In genomic region chr17:27805520-27806146, GRCh38 we compare ENCODE assay signal across 8 cellular contexts. TPM values are rescaled to one million over a fixed set of nuclear protein-coding genes. Genes with fewer than 3 reads are reported as not detected.
DNase-seq lines count a peak whose midpoint lies in the region; ATAC-seq and TF ChIP-seq lines count a peak whose summit lies in the region.

No MANE protein-coding gene starts in this region.

- peak overlapping the region; percentile 81 for H3K9ac ChIP-seq in mesenchymal stem cell (ENCODE audit: low read length)

- H3K18ac ChIP-seq in mesenchymal stem cell (ENCODE audit: low read depth in 1 of 2, low read length in 2 of 2), result peak overlapping the region; percentile 1 to 66

- H3K27me3 ChIP-seq in effector memory CD4-positive, alpha-beta T cell (replicated peaks; ENCODE audit: control insufficient read depth, insufficient read depth, low read length, poor library complexity, severe bottlenecking), result no peaks in the 10 kb centered on the region
- peaks cover 8 to 19% of the 10 kb centered on the region in 2 experiments for H3K27me3 ChIP-seq in mesenchymal stem cell (ENCODE audit: control insufficient read depth in 1 of 2, insufficient read depth in 1 of 2, low read length in 2 of 2)

- H2BK12ac ChIP-seq in mesenchymal stem cell (ENCODE audit: low read length in 2 of 2), result no peak overlapping the region

- peak overlapping the region; percentile 74 for H3K4me2 ChIP-seq in mesenchymal stem cell (ENCODE audit: low read length, poor library complexity, severe bottlenecking)

- H3K14ac ChIP-seq in mesenchymal stem cell (ENCODE audit: low read length in 2 of 2), result no peak overlapping the region

- peak; percentile 85 for TF ChIP-seq CTCF in AG04449 (IDR thresholded peaks at IDR 0.05; ENCODE audit: insufficient read depth, low read length, missing control alignments)

- no peaks in the 10 kb centered on the region for H3K9me3 Mint-ChIP-seq in activated CD4-positive, alpha-beta memory T cell treated with anti-CD3 and anti-CD28 coated beads, Interleukin-2, amount 10 ng/mL, durations not matched to agents 7 days and 5 days

- H3K27ac ChIP-seq in effector memory CD4-positive, alpha-beta T cell (ENCODE audit: insufficient read depth, low read length, poor library complexity, severe bottlenecking), result peak overlapping the region; percentile 60
- no peak overlapping the region for H3K27ac ChIP-seq in mesenchymal stem cell (ENCODE audit: low read length, poor library complexity, severe bottlenecking)

- H3K36me3 ChIP-seq in effector memory CD4-positive, alpha-beta T cell (ENCODE audit: control insufficient read depth, insufficient read depth, low read length), result no peaks in the 10 kb centered on the region
- no peaks in the 10 kb centered on the region for H3K36me3 ChIP-seq in mesenchymal stem cell (ENCODE audit: control insufficient read depth in 1 of 2, insufficient read depth in 2 of 2, low read depth in 1 of 2, low read length in 2 of 2)

- ATAC-seq in GM18868 (IDR thresholded peaks at IDR 0.05; ENCODE audit: unreplicated experiment) (peak; percentile 44), HG03565 (IDR thresholded peaks at IDR 0.05; ENCODE audit: unreplicated experiment) (peak; percentile 32)

- no peak overlapping the region for H3K23ac ChIP-seq in mesenchymal stem cell (ENCODE audit: low read length in 2 of 2)

- H2BK5ac ChIP-seq in mesenchymal stem cell (ENCODE audit: low read depth, low read length, poor library complexity, severe bottlenecking), result no peak overlapping the region

- H3K27ac Mint-ChIP-seq in activated CD4-positive, alpha-beta memory T cell treated with anti-CD3 and anti-CD28 coated beads, Interleukin-2, amount 10 ng/mL, durations not matched to agents 7 days and 5 days, result peak overlapping the region; percentile 84

- no peak overlapping the region for H2BK15ac ChIP-seq in mesenchymal stem cell (ENCODE audit: low read depth, poor library complexity, severe bottlenecking)

- H3K4me3 Mint-ChIP-seq in activated CD4-positive, alpha-beta memory T cell treated with anti-CD3 and anti-CD28 coated beads, Interleukin-2, amount 10 ng/mL, durations not matched to agents 7 days and 5 days, result peak overlapping the region; percentile 44

- H3K9me3 ChIP-seq in effector memory CD4-positive, alpha-beta T cell (ENCODE audit: control insufficient read depth, low read length), result no peaks in the 10 kb centered on the region
- H3K9me3 ChIP-seq in mesenchymal stem cell (ENCODE audit: control insufficient read depth, low read length), result no peaks in the 10 kb centered on the region

- WGBS in mesenchymal stem cell, result 9% methylated on average over 13 of the region's 14 CpGs

- CTCF ChIA-PET in AG04449 (lab: Yijun Ruan, JAX), result interaction anchor here (0.5 to 12.4 kb wide), 43 partner anchors 9 to 681 kb away, joined by 3 to 201 read pairs (median 4); partner anchors contain the start of genes IFT20, LYRM9 and TNFAIP1
- CTCF ChIA-PET in activated CD4-positive, alpha-beta memory T cell treated with anti-CD3 and anti-CD28 coated beads, Interleukin-2, amount 10 ng/mL, durations not matched to agents 7 days and 5 days (lab: Charles Lee), result interaction anchor here (0.7 to 11.4 kb wide), 29 partner anchors 8 to 514 kb away, joined by 3 to 383 read pairs (median 4); partner anchors contain the start of genes LYRM9 and TMEM97

- POLR2A ChIA-PET in AG04449 (lab: Yijun Ruan, JAX), result interaction anchor here (0.9 kb wide), 1 partner anchor 74 kb away, joined by 4 read pairs; no protein-coding TSS in a partner anchor
- POLR2A ChIA-PET in activated CD4-positive, alpha-beta memory T cell treated with anti-CD3 and anti-CD28 coated beads, Interleukin-2, amount 10 ng/mL, durations not matched to agents 7 days and 5 days (lab: Charles Lee), result interaction anchor here (1.0 to 8.5 kb wide), 6 partner anchors 12 to 446 kb away, joined by 3 to 98 read pairs (median 4); partner anchors contain the start of gene LYRM9

- H3K27me3 Mint-ChIP-seq in activated CD4-positive, alpha-beta memory T cell treated with anti-CD3 and anti-CD28 coated beads, Interleukin-2, amount 10 ng/mL, durations not matched to agents 7 days and 5 days, result no peaks in the 10 kb centered on the region

- H2AFZ ChIP-seq in mesenchymal stem cell (ENCODE audit: low read depth, low read length), result peak overlapping the region; percentile 74

- H3K36me3 Mint-ChIP-seq in activated CD4-positive, alpha-beta memory T cell treated with anti-CD3 and anti-CD28 coated beads, Interleukin-2, amount 10 ng/mL, durations not matched to agents 7 days and 5 days (ENCODE audit: low read depth), result peaks cover 11% of the 10 kb centered on the region

- H3K4me1 ChIP-seq in effector memory CD4-positive, alpha-beta T cell (ENCODE audit: control insufficient read depth, insufficient read depth, low read length, poor library complexity, severe bottlenecking), result peaks cover 21% of the 10 kb centered on the region
- H3K4me1 ChIP-seq in mesenchymal stem cell (ENCODE audit: control insufficient read depth, insufficient read depth, low read depth, low read length), result peaks cover 9% of the 10 kb centered on the region

- peak overlapping the region; percentile 16 for H4K8ac ChIP-seq in mesenchymal stem cell (ENCODE audit: low read length)

- H3K4me1 Mint-ChIP-seq in activated CD4-positive, alpha-beta memory T cell treated with anti-CD3 and anti-CD28 coated beads, Interleukin-2, amount 10 ng/mL, durations not matched to agents 7 days and 5 days, result peaks cover 46% of the 10 kb centered on the region

- peak overlapping the region; percentile 53 for H4K91ac ChIP-seq in mesenchymal stem cell (ENCODE audit: low read length)

- peak overlapping the region; percentile 34 for H3K4me3 ChIP-seq in AG04449 (ENCODE audit: low read depth, low read length)
- peak overlapping the region; percentile 50 for H3K4me3 ChIP-seq in effector memory CD4-positive, alpha-beta T cell (ENCODE audit: insufficient read depth, low read depth, low read length, poor library complexity, severe bottlenecking)
- peak overlapping the region; percentile 37 to 66 for H3K4me3 ChIP-seq in mesenchymal stem cell (ENCODE audit: insufficient read depth in 1 of 2, low read depth in 1 of 2, low read length in 2 of 2)

- DNase-seq in AG04449 (ENCODE audit: low read depth, low spot score) (peak; percentile 14), NCI-H748 treated with DMSO at 0.1 percent for 48 hours (lab: John Stamatoyannopoulos, UW) (peak; percentile 82), mesenchymal stem cell (peak; percentile 85)
- peak; percentile 87 for DNase-seq in activated CD4-positive, alpha-beta memory T cell treated with anti-CD3 and anti-CD28 coated beads, Interleukin-2, amount 10 ng/mL, durations not matched to agents 7 days and 5 days
- peak; percentile 57 to 69 (median 59) for DNase-seq in effector memory CD4-positive, alpha-beta T cell
- peak; percentile 71 for DNase-seq in stimulated activated CD8-positive, alpha-beta memory T cell treated with anti-CD3 and anti-CD28 coated beads, Interleukin-12 subunit alpha, Interleukin-12 subunit beta, amount 100 ng/mL, for 1 hour (ENCODE audit: low read depth)

- no peaks in the 10 kb centered on the region for H3K79me1 ChIP-seq in mesenchymal stem cell (replicated peaks; ENCODE audit: low read length, poor library complexity, severe bottlenecking)

- H2AK5ac ChIP-seq in mesenchymal stem cell (ENCODE audit: low read length, severe bottlenecking), result no peak overlapping the region

- peak overlapping the region in 1 of 2 experiments; percentile 2 for H3K4ac ChIP-seq in mesenchymal stem cell (ENCODE audit: low read depth in 1 of 2, low read length in 2 of 2)

- peak overlapping the region; percentile 38 for H2BK120ac ChIP-seq in mesenchymal stem cell (ENCODE audit: low read depth, low read length)

RNA-seq across cellular contexts. Expression of gene NOS2, which starts 5.3 kb away (rescaled TPM):
- not detected for total RNA-seq in activated CD4-positive, alpha-beta memory T cell treated with anti-CD3 and anti-CD28 coated beads, Interleukin-2, amount 10 ng/mL, durations not matched to agents 7 days and 5 days
- polyA plus RNA-seq in mesenchymal stem cell (2013, experiment 1 of 2), result not detected
- not detected for polyA plus RNA-seq in mesenchymal stem cell (2013, experiment 2 of 2)

Comparison
In these comparisons a context has a peak if more than half of its experiments do, and no peak if none do; other contexts are left out.
1. DNase-seq: peak in every context shown above with its lines; median percentile 87 in activated CD4-positive, alpha-beta memory T cell treated with anti-CD3 and anti-CD28 coated beads, Interleukin-2, amount 10 ng/mL, durations not matched to agents 7 days and 5 days; 85 in mesenchymal stem cell; 82 in NCI-H748 treated with DMSO at 0.1 percent for 48 hours; 71 in stimulated activated CD8-positive, alpha-beta memory T cell treated with anti-CD3 and anti-CD28 coated beads, Interleukin-12 subunit alpha, Interleukin-12 subunit beta, amount 100 ng/mL, for 1 hour; 59 in effector memory CD4-positive, alpha-beta T cell; 14 in AG04449.